16 cellular contexts compared by ENCODE assay signal in the genomic region with DNA sequence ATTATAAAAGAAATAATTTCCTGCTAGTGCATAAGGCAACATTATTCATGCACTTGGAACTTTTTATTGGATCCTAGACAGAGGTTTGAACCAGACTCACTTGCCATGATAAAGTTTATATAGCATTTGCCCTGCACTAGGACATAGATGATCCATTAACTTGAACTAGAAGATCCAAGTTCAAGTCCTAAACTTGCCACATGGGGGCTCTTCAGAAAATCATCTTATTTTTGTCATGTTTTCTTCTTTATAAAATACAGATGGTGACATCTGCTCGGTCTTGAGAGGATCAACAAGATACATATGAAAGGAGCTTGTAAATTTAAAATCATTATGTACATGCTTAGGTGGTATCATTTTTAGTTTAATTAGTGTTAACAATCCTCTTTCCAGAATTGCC.
DNase-seq lines count a peak whose midpoint lies in the region; ATAC-seq and TF ChIP-seq lines count a peak whose summit lies in the region.
"Had no signal": no experiment of that assay in that cellular context is flagged by ENCODE, and none has a peak within 500 bp of the region (broad histone marks: within the 10 kb centered on the region; RNA-seq: fewer than 3 reads in every experiment).

No MANE protein-coding gene starts in this region.

- no peaks in the 10 kb centered on the region for H4K20me1 ChIP-seq in H9 (ENCODE audit: control insufficient read depth, insufficient read depth, insufficient read length)
- H4K20me1 ChIP-seq in OCI-LY7 (ENCODE audit: insufficient read depth, low read length), result no peaks in the 10 kb centered on the region

- H2BK12ac ChIP-seq in H9 (ENCODE audit: insufficient read length, low read depth, low read length), result no peak overlapping the region

- no peak overlapping the region for H2BK15ac ChIP-seq in H9 (ENCODE audit: low read depth, low read length)

- H2BK5ac ChIP-seq in H9 (ENCODE audit: insufficient read length, low read length), result no peak overlapping the region

- no peak overlapping the region for H3K4me3 Mint-ChIP-seq in H9
- H3K4me3 Mint-ChIP-seq: activated naive CD8-positive, alpha-beta T cell; CD4-positive, CD25-positive, alpha-beta regulatory T cell; stimulated activated naive B cell treated with anti-CD40 and anti-IgM and Interleukin-4, amounts not matched to agents 10 μg/mL and 1 μg/mL and 100 μg/mL, for 72 hours had no signal

- POLR2A ChIA-PET in OCI-LY7 (lab: Charles Lee), result no interaction called here

- H3K9me2 ChIP-seq in OCI-LY7 (ENCODE audit: insufficient read depth, low read length), result no peaks in the 10 kb centered on the region

- no peak overlapping the region for H3K27ac ChIP-seq in H9 (ENCODE audit: insufficient read length, low read depth, low read length)
- H3K27ac ChIP-seq in OCI-LY7 (ENCODE audit: low read depth, low read length, poor library complexity, severe bottlenecking), result no peak overlapping the region
- H3K27ac ChIP-seq: SJSA1, VCaP had no signal

- no peaks in the 10 kb centered on the region for H3K79me1 ChIP-seq in H9 (ENCODE audit: insufficient read depth, low read depth, low read length, poor library complexity, severe bottlenecking)

- H3K23me2 ChIP-seq in H9 (ENCODE audit: insufficient read length, low read depth, low read length, poor library complexity, severe bottlenecking), result no peaks in the 10 kb centered on the region

- no TSS peak for BruUV-seq in OCI-LY7 (replicated peaks; lab: Mats Ljungman, UMichigan)

- H3K9me3 ChIP-seq in H9 (ENCODE audit: control insufficient read depth, low read depth, low read length) (no peaks in the 10 kb centered on the region), OCI-LY7 (ENCODE audit: low read length) (no peaks in the 10 kb centered on the region), mucosa of descending colon (no peaks in the 10 kb centered on the region)
- H3K9me3 ChIP-seq: MG63, SJSA1 had no signal

- H3K9me3 Mint-ChIP-seq in H9, result no peaks in the 10 kb centered on the region

- intact Hi-C loops in OCI-LY7 (cut with micrococcal nuclease; ENCODE audit: unreplicated experiment), result loop anchor here (5.0 kb wide), 1 partner anchor 102 kb away; no protein-coding TSS in a partner anchor
- intact Hi-C loops in mucosa of descending colon (cut with DNase I, micrococcal nuclease), result no loop called here

- H3K4me1 Mint-ChIP-seq in H9, result peaks cover 10% of the 10 kb centered on the region in 2 experiments
- H3K4me1 Mint-ChIP-seq: CD4-positive, CD25-positive, alpha-beta regulatory T cell; stimulated activated naive B cell treated with anti-CD40 and anti-IgM and Interleukin-4, amounts not matched to agents 10 μg/mL and 1 μg/mL and 100 μg/mL, for 72 hours had no signal

- H3K27me3 ChIP-seq in H9 (ENCODE audit: insufficient read depth, low read length), result no peaks in the 10 kb centered on the region
- H3K27me3 ChIP-seq: MG63, SJSA1 had no signal

- H3K18ac ChIP-seq in H9 (ENCODE audit: insufficient read length, low read depth, low read length), result no peak overlapping the region

- H3K4me3 ChIP-seq in AG10803 (ENCODE audit: low read length) (no peak overlapping the region), OCI-LY7 (ENCODE audit: low read depth, low read length, poor library complexity, severe bottlenecking) (no peak overlapping the region), fibroblast of pulmonary artery (replicated peaks; ENCODE audit: low read depth, low read length) (no peak overlapping the region), mucosa of descending colon (no peak overlapping the region)
- H3K4me3 ChIP-seq: MG63, SJSA1 had no signal

- H2BK120ac ChIP-seq in H9 (ENCODE audit: low read depth, low read length, poor library complexity, severe bottlenecking), result no peak overlapping the region

- no peak overlapping the region for H2BK20ac ChIP-seq in H9 (ENCODE audit: low read depth, low read length, poor library complexity, severe bottlenecking)

- H3K9ac ChIP-seq in H9 (ENCODE audit: extremely low read depth, insufficient read length, low read length), result no peak overlapping the region

- CTCF ChIA-PET in OCI-LY7 (lab: Charles Lee; ENCODE audit: unreplicated experiment), result no interaction called here

- WGBS in H9 (ENCODE audit: extremely low coverage, insufficient read length, low lambda C conversion rate), result no CpG with 5 or more reads among the region's 1 CpG

- no peak overlapping the region for H3K23ac ChIP-seq in H9 (ENCODE audit: insufficient read length, low read depth, low read length)

- H2AFZ ChIP-seq in H9 (ENCODE audit: low read length) (no peak overlapping the region), OCI-LY7 (ENCODE audit: low read length) (no peak overlapping the region)

- H3K4me2 ChIP-seq in H9 (ENCODE audit: insufficient read depth, insufficient read length, low read length) (no peak overlapping the region), OCI-LY7 (ENCODE audit: low read length) (no peak overlapping the region)

- H2AK5ac ChIP-seq in H9 (ENCODE audit: insufficient read length, low read length), result no peak overlapping the region

- no peaks in the 10 kb centered on the region for H3K27me3 Mint-ChIP-seq in H9 (ENCODE audit: low read depth)
- H3K27me3 Mint-ChIP-seq: activated naive CD8-positive, alpha-beta T cell; stimulated activated naive B cell treated with anti-CD40 and anti-IgM and Interleukin-4, amounts not matched to agents 10 μg/mL and 1 μg/mL and 100 μg/mL, for 72 hours had no signal

- H3T11ph ChIP-seq in H9 (ENCODE audit: low read length), result no peak overlapping the region

- H3K14ac ChIP-seq in H9 (ENCODE audit: insufficient read depth, low read length), result no peak overlapping the region

- H3K36me3 Mint-ChIP-seq in H9 (ENCODE audit: insufficient read depth in 1 of 3, low read depth in 3 of 3), result no peaks in the 10 kb centered on the region
- H3K36me3 Mint-ChIP-seq: activated naive CD8-positive, alpha-beta T cell; CD4-positive, CD25-positive, alpha-beta regulatory T cell; stimulated activated naive B cell treated with anti-CD40 and anti-IgM and Interleukin-4, amounts not matched to agents 10 μg/mL and 1 μg/mL and 100 μg/mL, for 72 hours had no signal

- TF ChIP-seq CTCF in AG10803 (conservative IDR thresholded peaks at IDR 0.05; ENCODE audit: low read length) (peak; percentile 34), H9 (conservative IDR thresholded peaks at IDR 0.05) (peak; percentile 46; the same call in 2 of the 3 replicates), OCI-LY7 (conservative IDR thresholded peaks at IDR 0.05; ENCODE audit: low read length) (peak; percentile 65), fibroblast of pulmonary artery (IDR thresholded peaks at IDR 0.05; ENCODE audit: low read length, missing control alignments) (peak; percentile 25), mucosa of descending colon (IDR thresholded peaks at IDR 0.05) (no peak)

- no peak for ATAC-seq in GM21526 (IDR thresholded peaks at IDR 0.05; ENCODE audit: low FRiP score, unreplicated experiment)
- ATAC-seq in mucosa of descending colon, result no peak
- ATAC-seq: stimulated activated naive B cell treated with anti-CD40 and anti-IgM and Interleukin-4, amounts not matched to agents 10 μg/mL and 1 μg/mL and 100 μg/mL, for 72 hours had no signal

- H3K4ac ChIP-seq in H9 (ENCODE audit: low read depth, low read length), result no peak overlapping the region

- H3K56ac ChIP-seq in H9 (ENCODE audit: insufficient read length, low read depth, low read length), result no peak overlapping the region

- no peak overlapping the region for H3K27ac Mint-ChIP-seq in H9
- H3K27ac Mint-ChIP-seq: activated naive CD8-positive, alpha-beta T cell; CD4-positive, CD25-positive, alpha-beta regulatory T cell; stimulated activated naive B cell treated with anti-CD40 and anti-IgM and Interleukin-4, amounts not matched to agents 10 μg/mL and 1 μg/mL and 100 μg/mL, for 72 hours had no signal

- H3K79me2 ChIP-seq in H9 (ENCODE audit: insufficient read depth, low read length) (no peaks in the 10 kb centered on the region), OCI-LY7 (ENCODE audit: insufficient read depth, low read depth, low read length) (no peaks in the 10 kb centered on the region)

- no peak overlapping the region for H4K8ac ChIP-seq in H9 (replicated peaks; ENCODE audit: insufficient read length, low read depth, low read length)

- H3K36me3 ChIP-seq in OCI-LY7 (ENCODE audit: insufficient read depth, low read length), result no peaks in the 10 kb centered on the region
- H3K36me3 ChIP-seq in mucosa of descending colon (ENCODE audit: low read depth), result no peaks in the 10 kb centered on the region
- H3K36me3 ChIP-seq: MG63, SJSA1 had no signal

- no peak overlapping the region for H4K91ac ChIP-seq in H9 (ENCODE audit: insufficient read length, low read depth, low read length)

- DNase-seq in AG10803 (ENCODE audit: low read depth) (no peak), H9 (no peak), OCI-LY7 (ENCODE audit: low spot score) (peak; percentile 4), fibroblast of pulmonary artery (ENCODE audit: low read depth) (no peak), UCSD-AML1 (lab: John Stamatoyannopoulos, UW; ENCODE audit: unreplicated experiment) (no peak), NCI-H345 (lab: John Stamatoyannopoulos, UW) (no peak), mucosa of descending colon (no peak)
- DNase-seq: activated CD8-positive, alpha-beta memory T cell treated with anti-CD3 and anti-CD28 coated beads, Interleukin-2, amount 50 U/mL, for 4 hours; MG63; stimulated activated CD4-positive, alpha-beta T cell treated with anti-CD3 and anti-CD28 coated beads, Interleukin-4, amount 100 ng/mL, for 1 hour; stimulated activated naive B cell treated with anti-CD40 and anti-IgM and Interleukin-4, amounts not matched to agents 10 μg/mL and 1 μg/mL and 100 μg/mL, for 72 hours had no signal

- H3K4me1 ChIP-seq in H9 (ENCODE audit: insufficient read depth, low read length) (peaks cover 8% of the 10 kb centered on the region; the same call in 1 of the 2 replicates), OCI-LY7 (ENCODE audit: insufficient read depth, low read length, poor library complexity, severe bottlenecking) (no peaks in the 10 kb centered on the region), mucosa of descending colon (ENCODE audit: low read depth) (no peaks in the 10 kb centered on the region)
- H3K4me1 ChIP-seq: SJSA1 had no signal

- no peak overlapping the region for H4K5ac ChIP-seq in H9 (ENCODE audit: insufficient read length, low read depth, low read length)
